In the genomic region with DNA sequence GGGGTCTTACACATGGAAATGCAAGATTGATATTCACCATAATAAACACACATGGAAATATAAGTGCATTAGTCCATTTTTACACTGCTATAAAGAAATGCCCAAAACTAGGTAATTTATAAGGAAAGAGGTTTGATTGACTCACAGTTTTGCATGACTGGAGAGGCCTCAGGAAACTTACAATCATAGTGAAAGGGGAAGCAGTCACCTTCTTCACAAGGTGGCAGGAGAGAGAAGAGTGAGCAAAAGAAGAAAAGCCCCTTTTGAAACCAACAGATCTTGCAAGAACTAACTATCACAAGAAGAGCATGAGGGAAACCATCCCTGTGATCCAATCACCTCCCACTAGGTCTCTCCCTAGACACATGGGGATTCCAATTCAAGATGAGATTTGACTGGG, we compare ENCODE assay signal across 28 cellular contexts.
"Had no signal": no experiment of that assay in that cellular context is flagged by ENCODE, and none has a peak within 500 bp of the region (broad histone marks: within the 10 kb centered on the region; RNA-seq: fewer than 3 reads in every experiment).

No MANE protein-coding gene starts in this region.

- H3K4me1 Mint-ChIP-seq: natural killer cell; nephron; neural progenitor cell; stimulated activated naive B cell treated with anti-CD40 and anti-IgM and Interleukin-4, amounts not matched to agents 10 μg/mL and 1 μg/mL and 100 μg/mL, for 72 hours had no signal

- H3K4me3 ChIP-seq: neural progenitor cell, ovary, psoas muscle, right lobe of liver, sigmoid colon, stomach, suprapubic skin, testis, tibial artery, transverse colon, upper lobe of right lung, uterus had no signal

- H3K36me3 Mint-ChIP-seq: neural progenitor cell; stimulated activated effector memory CD8-positive, alpha-beta T cell treated with anti-CD3 and anti-CD28 coated beads, Interleukin-12 subunit alpha, Interleukin-12 subunit beta, amount 100 ng/mL, for 72 hours; stimulated activated naive B cell treated with anti-CD40 and anti-IgM and Interleukin-4, amounts not matched to agents 10 μg/mL and 1 μg/mL and 100 μg/mL, for 72 hours; type B pancreatic cell had no signal

- H3K4me3 Mint-ChIP-seq: natural killer cell; nephron; neural progenitor cell; stimulated activated effector memory CD8-positive, alpha-beta T cell treated with anti-CD3 and anti-CD28 coated beads, Interleukin-12 subunit alpha, Interleukin-12 subunit beta, amount 100 ng/mL, for 72 hours; stimulated activated naive B cell treated with anti-CD40 and anti-IgM and Interleukin-4, amounts not matched to agents 10 μg/mL and 1 μg/mL and 100 μg/mL, for 72 hours; stimulated activated naive CD8-positive, alpha-beta T cell treated with anti-CD3 and anti-CD28 coated beads, Interleukin-15, Interleukin-2, amounts not matched to agents 100 ng/mL and 50 ng/mL, for 24 hours; type B pancreatic cell had no signal

- ATAC-seq: natural killer cell; psoas muscle; right cardiac atrium; right lobe of liver; stimulated activated effector memory CD8-positive, alpha-beta T cell treated with anti-CD3 and anti-CD28 coated beads, Interleukin-12 subunit alpha, Interleukin-12 subunit beta, amount 100 ng/mL, for 72 hours; upper lobe of right lung had no signal

- H3K27me3 Mint-ChIP-seq: progenitor cell of endocrine pancreas; stimulated activated naive CD8-positive, alpha-beta T cell treated with anti-CD3 and anti-CD28 coated beads, Interleukin-15, Interleukin-2, amounts not matched to agents 100 ng/mL and 50 ng/mL, for 24 hours had no signal

- DNase-seq: natural killer cell; occipital lobe; ovary; posterior cingulate gyrus; psoas muscle; right cardiac atrium; right lobe of liver; sigmoid colon; small intestine; stimulated activated CD4-positive, alpha-beta T cell treated with anti-CD3 and anti-CD28 coated beads, Interleukin-15, amount 100 ng/mL, for 24 hours; stimulated activated CD4-positive, alpha-beta T cell treated with anti-CD3 and anti-CD28 coated beads, Interleukin-2, amount 100 ng/mL, for 24 hours; stimulated activated CD4-positive, alpha-beta T cell treated with anti-CD3 and anti-CD28 coated beads, Interleukin-2, amount 100 ng/mL, for 48 hours; stimulated activated CD4-positive, alpha-beta T cell treated with anti-CD3 and anti-CD28 coated beads, Interleukin-4, amount 100 ng/mL, for 24 hours; stimulated activated naive B cell treated with anti-CD40 and anti-IgM and Interleukin-4, amounts not matched to agents 10 μg/mL and 1 μg/mL and 100 μg/mL, for 72 hours; stimulated activated naive CD4-positive, alpha-beta T cell treated with Interleukin-2 at 50 U/mL for 16 hours; stomach; testis; tibial artery; transverse colon; upper lobe of right lung; uterus had no signal

- H3K27ac Mint-ChIP-seq: natural killer cell; nephron; neural progenitor cell; progenitor cell of endocrine pancreas; stimulated activated effector memory CD8-positive, alpha-beta T cell treated with anti-CD3 and anti-CD28 coated beads, Interleukin-12 subunit alpha, Interleukin-12 subunit beta, amount 100 ng/mL, for 72 hours; stimulated activated naive B cell treated with anti-CD40 and anti-IgM and Interleukin-4, amounts not matched to agents 10 μg/mL and 1 μg/mL and 100 μg/mL, for 72 hours; stimulated activated naive CD8-positive, alpha-beta T cell treated with anti-CD3 and anti-CD28 coated beads, Interleukin-15, Interleukin-2, amounts not matched to agents 100 ng/mL and 50 ng/mL, for 24 hours; type B pancreatic cell had no signal
